ENCODE assay signal across 11 cellular contexts in genomic region chr22:30047364-30047738, GRCh38. TPM values are rescaled to one million over a fixed set of nuclear protein-coding genes. Genes with fewer than 3 reads are reported as not detected.
DNase-seq lines count a peak whose midpoint lies in the region; ATAC-seq and TF ChIP-seq lines count a peak whose summit lies in the region.
"Had no signal": no experiment of that assay in that cellular context is flagged by ENCODE, and none has a peak within 500 bp of the region (broad histone marks: within the 10 kb centered on the region; RNA-seq: fewer than 3 reads in every experiment).

No MANE protein-coding gene starts in this region.

- H3K36me3 ChIP-seq in upper lobe of left lung: no peaks in the 10 kb centered on the region

- POLR2A ChIA-PET in naive thymus-derived CD8-positive, alpha-beta T cell (lab: Charles Lee): no interaction called here

- no peaks in the 10 kb centered on the region for H3K27me3 ChIP-seq in upper lobe of left lung

- H3K27me3 Mint-ChIP-seq in naive thymus-derived CD8-positive, alpha-beta T cell: peaks cover 0 to 9% (median 4%) of the 10 kb centered on the region in 5 donors

- no peaks in the 10 kb centered on the region for H3K36me3 Mint-ChIP-seq in naive thymus-derived CD8-positive, alpha-beta T cell

- peaks cover 0 to 18% (median 5%) of the 10 kb centered on the region in 4 donors for H3K4me1 ChIP-seq in upper lobe of left lung

- no peak for TF ChIP-seq CTCF in cardiac fibroblast (IDR thresholded peaks at IDR 0.05; ENCODE audit: low read depth, low read length)
- TF ChIP-seq CTCF in upper lobe of left lung (IDR thresholded peaks at IDR 0.05): peak in 1 of 6 experiments; percentile 7

- DNase-seq in DMS153 (lab: John Stamatoyannopoulos, UW): peak; percentile 9
- DNase-seq in DMS153 treated with DMSO at 0.1 percent for 48 hours (lab: John Stamatoyannopoulos, UW; ENCODE audit: unreplicated experiment): no peak
- peak; percentile 61 for DNase-seq in NCI-H2029 (lab: John Stamatoyannopoulos, UW)
- peak; percentile 17 to 20 for DNase-seq in cardiac fibroblast (ENCODE audit: low read depth in 2 of 2)
- peak in 6 of 10 donors; percentile 4 to 44 (median 22) for DNase-seq in naive thymus-derived CD8-positive, alpha-beta T cell
- no peak for DNase-seq in NCI-H1092 treated with DMSO at 0.1 percent for 48 hours (lab: John Stamatoyannopoulos, UW)
- DNase-seq in upper lobe of left lung: no peak
- DNase-seq: 8988T, NCI-H1436 had no signal

- TF ChIP-seq POLR2A in upper lobe of left lung (IDR thresholded peaks at IDR 0.05): no peak

- no peak for TF ChIP-seq EP300 in upper lobe of left lung (IDR thresholded peaks at IDR 0.05)

- H3K9me3 ChIP-seq in upper lobe of left lung: no peaks in the 10 kb centered on the region

- H3K4me3 ChIP-seq in cardiac fibroblast (replicated peaks in 1 of 2; ENCODE audit: low read depth in 2 of 2, low read length in 2 of 2) (no peak overlapping the region), upper lobe of left lung (no peak overlapping the region)

- peak overlapping the region in 7 of 10 donors; percentile 14 to 61 (median 43) for H3K4me3 Mint-ChIP-seq in naive thymus-derived CD8-positive, alpha-beta T cell

- H3K9me3 Mint-ChIP-seq in naive thymus-derived CD8-positive, alpha-beta T cell: no peaks in the 10 kb centered on the region

- peak overlapping the region in 7 of 10 donors; percentile 16 to 73 (median 34) for H3K27ac Mint-ChIP-seq in naive thymus-derived CD8-positive, alpha-beta T cell

- 29 to 57% methylated on average over 3 of the region's 3 CpGs for WGBS in upper lobe of left lung, 2 donors

- H3K4me1 Mint-ChIP-seq in naive thymus-derived CD8-positive, alpha-beta T cell: peaks cover 0 to 11% (median 5%) of the 10 kb centered on the region in 4 donors

- H3K27ac ChIP-seq in upper lobe of left lung: no peak overlapping the region

- ATAC-seq in naive thymus-derived CD8-positive, alpha-beta T cell: peak; percentile 53 to 82
- ATAC-seq in upper lobe of left lung (ENCODE audit: low FRiP score in 2 of 2) (no peak), GM21423 (IDR thresholded peaks at IDR 0.05; ENCODE audit: unreplicated experiment) (no peak)

RNA-seq across cellular contexts. Expression of gene HORMAD2, which starts 32.9 kb away (rescaled TPM):
- total RNA-seq in naive thymus-derived CD8-positive, alpha-beta T cell: not detected
- polyA plus RNA-seq in naive thymus-derived CD8-positive, alpha-beta T cell: not detected
- total RNA-seq in upper lobe of left lung: under 1 TPM in 1 of 6 donors, not detected in 5; 0.80 TPM
- total RNA-seq: pulmonary artery endothelial cell had no signal

Comparison
In these comparisons a context has a peak if more than half of its experiments do, and no peak if none do; other contexts are left out.
1. DNase-seq: peak in DMS153 (single experiment), NCI-H2029 (single experiment), cardiac fibroblast (2 of 2) and naive thymus-derived CD8-positive, alpha-beta T cell (6 of 10); none in DMS153 treated with DMSO at 0.1 percent for 48 hours (single experiment), NCI-H1092 treated with DMSO at 0.1 percent for 48 hours (single experiment) and upper lobe of left lung (0 of 2).
2. ATAC-seq: peak in naive thymus-derived CD8-positive, alpha-beta T cell (2 of 2); none in upper lobe of left lung (0 of 2) and GM21423 (single experiment).